ENCODE assay signal across 10 cellular contexts in genomic region chr20:62220666-62221568, GRCh38. TPM values are rescaled to one million over a fixed set of nuclear protein-coding genes. Genes with fewer than 3 reads are reported as not detected.
A peak's percentile ranks its signal among the peaks of the same experiment; 100 is the strongest.
DNase-seq lines count a peak whose midpoint lies in the region; ATAC-seq and TF ChIP-seq lines count a peak whose summit lies in the region.
"Had no signal": no experiment of that assay in that cellular context is flagged by ENCODE, and none has a peak within 500 bp of the region (broad histone marks: within the 10 kb centered on the region; RNA-seq: fewer than 3 reads in every experiment).

No MANE protein-coding gene starts in this region.

- H3K4me1 Mint-ChIP-seq in CD8-positive, alpha-beta memory T cell = peaks cover 0 to 3% (median 0%) of the 10 kb centered on the region in 3 donors
- H3K4me1 Mint-ChIP-seq in WTC11 = peaks cover 17% of the 10 kb centered on the region

- no peak for TF ChIP-seq CTCF in WTC11 (IDR thresholded peaks at IDR 0.05)
- TF ChIP-seq CTCF in MM.1S (IDR thresholded peaks at IDR 0.05; ENCODE audit: low read length) = no peak

- H4K20me1 ChIP-seq in MM.1S (ENCODE audit: insufficient read depth, low read length) = 0 out of 2 replicates have a peak, but pooled peaks cover 3% of the 10 kb centered on the region

- POLR2A ChIA-PET in CD8-positive, alpha-beta memory T cell (lab: Charles Lee) = no interaction called here
- POLR2A ChIA-PET in WTC11 (lab: Charles Lee) = no interaction called here

- peak overlapping the region in 5 of 7 donors; percentile 15 to 53 (median 43) for H3K4me3 Mint-ChIP-seq in CD8-positive, alpha-beta memory T cell
- peak overlapping the region; percentile 77 for H3K4me3 Mint-ChIP-seq in WTC11

- DNase-seq in CD8-positive, alpha-beta memory T cell = no peak
- DNase-seq in G401 (ENCODE audit: low spot score) (peak; percentile 45), WTC11 (ENCODE audit: low spot score) (peak; percentile 54), left colon (no peak), T1000 (lab: John Stamatoyannopoulos, UW) (no peak), MM.1S (no peak)
- DNase-seq in activated CD8-positive, alpha-beta memory T cell treated with anti-CD3 and anti-CD28 coated beads, Interleukin-2, amount 50 U/mL, for 4 hours = no peak

- H3K27ac Mint-ChIP-seq in CD8-positive, alpha-beta memory T cell = peak overlapping the region in 1 of 8 donors; percentile 67
- no peak overlapping the region for H3K27ac Mint-ChIP-seq in WTC11

- peak; percentile 10 for ATAC-seq in WTC11
- ATAC-seq in left colon = peak; percentile 15
- ATAC-seq in GM21825 (IDR thresholded peaks at IDR 0.05; ENCODE audit: unreplicated experiment) = no peak

- no peaks in the 10 kb centered on the region for H3K4me1 ChIP-seq in CD8-positive, alpha-beta memory T cell (ENCODE audit: insufficient read depth, low read length)
- no peaks in the 10 kb centered on the region for H3K4me1 ChIP-seq in MM.1S (ENCODE audit: low read length)

- H3K9me2 ChIP-seq in MM.1S (replicated peaks; ENCODE audit: insufficient read depth, low read length) = no peaks in the 10 kb centered on the region

- CTCF ChIA-PET in CD8-positive, alpha-beta memory T cell (lab: Charles Lee) = no interaction called here
- CTCF ChIA-PET in WTC11 (lab: Charles Lee) = interaction anchor here (0.6 to 0.8 kb wide), 2 partner anchors 52 to 64 kb away, joined by 3 read pairs; no protein-coding TSS in a partner anchor

- no peaks in the 10 kb centered on the region for H3K36me3 ChIP-seq in CD8-positive, alpha-beta memory T cell (ENCODE audit: insufficient read depth, low read length)
- H3K36me3 ChIP-seq in MM.1S (replicated peaks; ENCODE audit: insufficient read depth, low read length) = no peaks in the 10 kb centered on the region
- H3K36me3 ChIP-seq: gastroesophageal sphincter had no signal

- intact Hi-C loops in left colon (cut with DNase I, micrococcal nuclease) = no loop called here

- H3K9me3 ChIP-seq in CD8-positive, alpha-beta memory T cell (ENCODE audit: low read length) = no peaks in the 10 kb centered on the region
- no peaks in the 10 kb centered on the region for H3K9me3 ChIP-seq in MM.1S (replicated peaks; ENCODE audit: insufficient read depth, low read length)
- H3K9me3 ChIP-seq: gastroesophageal sphincter had no signal

- no peaks in the 10 kb centered on the region for H3K79me2 ChIP-seq in MM.1S (ENCODE audit: low read length)

- H3K9me3 Mint-ChIP-seq in CD8-positive, alpha-beta memory T cell = no peaks in the 10 kb centered on the region
- H3K9me3 Mint-ChIP-seq in WTC11 = no peaks in the 10 kb centered on the region

- H3K4me2 ChIP-seq in MM.1S (ENCODE audit: low read depth, low read length) = no peak overlapping the region; the same call in 1 of the 2 replicates

- H3K9ac ChIP-seq in MM.1S (ENCODE audit: low read length) = no peak overlapping the region

- peaks cover 34% of the 10 kb centered on the region for H3K27me3 ChIP-seq in CD8-positive, alpha-beta memory T cell (ENCODE audit: insufficient read depth, low read length, poor library complexity, severe bottlenecking)
- H3K27me3 ChIP-seq in MM.1S (replicated peaks; ENCODE audit: insufficient read depth, low read length) = peaks cover 92% of the 10 kb centered on the region

- peaks cover 33 to 40% of the 10 kb centered on the region in 2 donors for H3K27me3 Mint-ChIP-seq in CD8-positive, alpha-beta memory T cell
- peaks cover 38% of the 10 kb centered on the region for H3K27me3 Mint-ChIP-seq in WTC11 (ENCODE audit: low read depth)

- H3F3A ChIP-seq in MM.1S (ENCODE audit: insufficient read depth, low read length) = no peaks in the 10 kb centered on the region

- no peak overlapping the region for H2AFZ ChIP-seq in MM.1S (ENCODE audit: low read length)

- in situ Hi-C loops in G401 (cut with HindIII; ENCODE audit: low sequenced_read_pairs) = no loop called here

- no peak overlapping the region for H3K4me3 ChIP-seq in CD8-positive, alpha-beta memory T cell (ENCODE audit: low read length)
- no peak overlapping the region for H3K4me3 ChIP-seq in MM.1S (ENCODE audit: low read length)
- H3K4me3 ChIP-seq: lung had no signal

- no peaks in the 10 kb centered on the region for H3K36me3 Mint-ChIP-seq in CD8-positive, alpha-beta memory T cell
- H3K36me3 Mint-ChIP-seq in WTC11 = no peaks in the 10 kb centered on the region

- H3K27ac ChIP-seq in CD8-positive, alpha-beta memory T cell (ENCODE audit: low read depth, low read length) = no peak overlapping the region
- no peak overlapping the region for H3K27ac ChIP-seq in MM.1S (ENCODE audit: low read length)
- H3K27ac ChIP-seq: gastroesophageal sphincter had no signal

TF ChIP-seq in WTC11, 78 proteins besides CTCF, POLR2A, EP300 and RAD21 (continues in another document):
- TF ChIP-seq OVOL2 (CRISPR knock-in tag; IDR thresholded peaks at IDR 0.05; ENCODE audit: borderline replicate concordance) = no peak
- no peak for TF ChIP-seq ZNF232 (CRISPR knock-in tag; IDR thresholded peaks at IDR 0.05)
- TF ChIP-seq, protein P1, sequence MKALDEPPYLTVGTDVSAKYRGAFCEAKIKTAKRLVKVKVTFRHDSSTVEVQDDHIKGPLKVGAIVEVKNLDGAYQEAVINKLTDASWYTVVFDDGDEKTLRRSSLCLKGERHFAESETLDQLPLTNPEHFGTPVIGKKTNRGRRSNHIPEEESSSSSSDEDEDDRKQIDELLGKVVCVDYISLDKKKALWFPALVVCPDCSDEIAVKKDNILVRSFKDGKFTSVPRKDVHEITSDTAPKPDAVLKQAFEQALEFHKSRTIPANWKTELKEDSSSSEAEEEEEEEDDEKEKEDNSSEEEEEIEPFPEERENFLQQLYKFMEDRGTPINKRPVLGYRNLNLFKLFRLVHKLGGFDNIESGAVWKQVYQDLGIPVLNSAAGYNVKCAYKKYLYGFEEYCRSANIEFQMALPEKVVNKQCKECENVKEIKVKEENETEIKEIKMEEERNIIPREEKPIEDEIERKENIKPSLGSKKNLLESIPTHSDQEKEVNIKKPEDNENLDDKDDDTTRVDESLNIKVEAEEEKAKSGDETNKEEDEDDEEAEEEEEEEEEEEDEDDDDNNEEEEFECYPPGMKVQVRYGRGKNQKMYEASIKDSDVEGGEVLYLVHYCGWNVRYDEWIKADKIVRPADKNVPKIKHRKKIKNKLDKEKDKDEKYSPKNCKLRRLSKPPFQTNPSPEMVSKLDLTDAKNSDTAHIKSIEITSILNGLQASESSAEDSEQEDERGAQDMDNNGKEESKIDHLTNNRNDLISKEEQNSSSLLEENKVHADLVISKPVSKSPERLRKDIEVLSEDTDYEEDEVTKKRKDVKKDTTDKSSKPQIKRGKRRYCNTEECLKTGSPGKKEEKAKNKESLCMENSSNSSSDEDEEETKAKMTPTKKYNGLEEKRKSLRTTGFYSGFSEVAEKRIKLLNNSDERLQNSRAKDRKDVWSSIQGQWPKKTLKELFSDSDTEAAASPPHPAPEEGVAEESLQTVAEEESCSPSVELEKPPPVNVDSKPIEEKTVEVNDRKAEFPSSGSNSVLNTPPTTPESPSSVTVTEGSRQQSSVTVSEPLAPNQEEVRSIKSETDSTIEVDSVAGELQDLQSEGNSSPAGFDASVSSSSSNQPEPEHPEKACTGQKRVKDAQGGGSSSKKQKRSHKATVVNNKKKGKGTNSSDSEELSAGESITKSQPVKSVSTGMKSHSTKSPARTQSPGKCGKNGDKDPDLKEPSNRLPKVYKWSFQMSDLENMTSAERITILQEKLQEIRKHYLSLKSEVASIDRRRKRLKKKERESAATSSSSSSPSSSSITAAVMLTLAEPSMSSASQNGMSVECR (CRISPR knock-in tag; IDR thresholded peaks at IDR 0.05; ENCODE audit: borderline replicate concordance) = no peak
- no peak for TF ChIP-seq NR2C2 (CRISPR knock-in tag; IDR thresholded peaks at IDR 0.05)
- TF ChIP-seq ZNF416 (CRISPR knock-in tag; IDR thresholded peaks at IDR 0.05) = no peak
- TF ChIP-seq NFYB (CRISPR knock-in tag; conservative IDR thresholded peaks at IDR 0.05; ENCODE audit: low read depth) = no peak
- TF ChIP-seq JAZF1 (CRISPR knock-in tag; IDR thresholded peaks at IDR 0.05) = no peak
- TF ChIP-seq CBFB (CRISPR knock-in tag; IDR thresholded peaks at IDR 0.05; ENCODE audit: low read depth) = no peak
- TF ChIP-seq HMGXB4 (CRISPR knock-in tag; IDR thresholded peaks at IDR 0.05) = no peak
- no peak for TF ChIP-seq ZNF396 (CRISPR knock-in tag; IDR thresholded peaks at IDR 0.05; ENCODE audit: borderline replicate concordance)
- TF ChIP-seq NR1H2 (CRISPR knock-in tag; IDR thresholded peaks at IDR 0.05) = no peak
- TF ChIP-seq KAT7 (CRISPR knock-in tag; IDR thresholded peaks at IDR 0.05; ENCODE audit: borderline replicate concordance) = no peak; the same call in 1 of the 2 replicates
- TF ChIP-seq ESRRA (CRISPR knock-in tag; IDR thresholded peaks at IDR 0.05; ENCODE audit: borderline replicate concordance) = no peak

RNA-seq across cellular contexts. Expression of gene HRH3, which starts 0.8 kb away (rescaled TPM):
- total RNA-seq in CD8-positive, alpha-beta memory T cell = not detected
- polyA plus RNA-seq in CD8-positive, alpha-beta memory T cell = not detected
- total RNA-seq in G401 (2014; rRNA removed; shearing (Covaris generic)) = not detected in 2 replicates
- total RNA-seq in WTC11 (2021) (2.9 to 3.4 TPM (median 3.3 TPM) in 3 replicates), left colon (not detected)
- total RNA-seq: gastroesophageal sphincter, lung had no signal
- polyA plus RNA-seq: lung had no signal

RNA-seq across cellular contexts. Expression of gene OSBPL2, which starts 17.4 kb away (rescaled TPM):
- 10 to 100 TPM; 24.5 to 24.7 TPM for total RNA-seq in CD8-positive, alpha-beta memory T cell
- 24.6 TPM for polyA plus RNA-seq in CD8-positive, alpha-beta memory T cell
- total RNA-seq in G401 (2014; rRNA removed; shearing (Covaris generic)) = 18.0 and 19.6 TPM in 2 replicates
- total RNA-seq in WTC11 (2021) = 37.8 to 49.5 TPM (median 39.4 TPM) in 3 replicates
- total RNA-seq in left colon = 10 to 100 TPM; 91.6 to 99.5 TPM

RNA-seq across cellular contexts. Expression of gene MTG2, which starts 38.1 kb away (rescaled TPM):
- 10 to 100 TPM; 44.6 to 45.9 TPM for total RNA-seq in CD8-positive, alpha-beta memory T cell
- polyA plus RNA-seq in CD8-positive, alpha-beta memory T cell = 19.0 TPM
- 30.6 and 48.2 TPM in 2 replicates for total RNA-seq in G401 (2014; rRNA removed; shearing (Covaris generic))
- total RNA-seq in WTC11 (2021) (26.6 to 33.0 TPM (median 27.9 TPM) in 3 replicates), left colon (10 to 100 TPM; 26.3 to 34.3 TPM)

Comparison
In these comparisons a context has a peak if more than half of its experiments do, and no peak if none do; other contexts are left out.
1. DNase-seq: peak in G401 (single experiment) and WTC11 (single experiment); none in CD8-positive, alpha-beta memory T cell (0 of 5), left colon (0 of 2), T1000 (single experiment), MM.1S (single experiment) and activated CD8-positive, alpha-beta memory T cell treated with anti-CD3 and anti-CD28 coated beads, Interleukin-2, amount 50 U/mL, for 4 hours (single experiment).